ENCODE assay signal across 22 cellular contexts in genomic region chr18:58354791-58355190, GRCh38.
DNase-seq lines count a peak whose midpoint lies in the region; TF ChIP-seq lines count a peak whose summit lies in the region.
"Had no signal": no experiment of that assay in that cellular context is flagged by ENCODE, and none has a peak within 500 bp of the region (broad histone marks: within the 10 kb centered on the region; RNA-seq: fewer than 3 reads in every experiment).

No MANE protein-coding gene starts in this region.

- no peak overlapping the region for H3K4me2 ChIP-seq in Karpas-422 (ENCODE audit: low read depth, low read length, poor library complexity, severe bottlenecking)

- peaks cover 10% of the 10 kb centered on the region for H3K36me3 Mint-ChIP-seq in neural crest cell (ENCODE audit: low read depth)
- H3K36me3 Mint-ChIP-seq in type B pancreatic cell: peaks cover 37% of the 10 kb centered on the region
- peaks cover 53% of the 10 kb centered on the region for H3K36me3 Mint-ChIP-seq in nephron progenitor cell (ENCODE audit: low read depth)
- H3K36me3 Mint-ChIP-seq: CD14-positive monocyte had no signal

- TF ChIP-seq CTCF in neural crest cell (conservative IDR thresholded peaks at IDR 0.05): no peak
- TF ChIP-seq CTCF in type B pancreatic cell (conservative IDR thresholded peaks at IDR 0.05): no peak
- no peak for TF ChIP-seq CTCF in A673 (conservative IDR thresholded peaks at IDR 0.05; ENCODE audit: low read depth, low read length)
- TF ChIP-seq CTCF in nephron progenitor cell (IDR thresholded peaks at IDR 0.05): no peak

- H3K9ac ChIP-seq in HUES64 (ENCODE audit: low read depth, low read length) (no peak overlapping the region; the same call in 1 of the 2 replicates), Karpas-422 (ENCODE audit: low read length) (no peak overlapping the region)

- no peaks in the 10 kb centered on the region for H4K20me1 ChIP-seq in Karpas-422 (ENCODE audit: insufficient read depth, low read depth, low read length)

- H3K27ac ChIP-seq in HUES64 (ENCODE audit: low read depth, low read length) (peak overlapping the region; percentile 65; the same call in 1 of the 2 replicates), Karpas-422 (ENCODE audit: low read length) (no peak overlapping the region), A673 (ENCODE audit: low read depth, low read length, poor library complexity, severe bottlenecking) (no peak overlapping the region)
- H3K27ac ChIP-seq: Peyer's patch, SJCRH30 had no signal

- intact Hi-C loops in A673 (cut with micrococcal nuclease; ENCODE audit: unreplicated experiment): no loop called here

- no TSS peak for BruUV-seq in A673 (replicated peaks; lab: Mats Ljungman, UMichigan)

- H2AFZ ChIP-seq in Karpas-422 (ENCODE audit: low read length): no peak overlapping the region

- H3K27me3 Mint-ChIP-seq in neural crest cell (ENCODE audit: low read depth) (no peaks in the 10 kb centered on the region), type B pancreatic cell (no peaks in the 10 kb centered on the region), nephron progenitor cell (ENCODE audit: low read depth, poor library complexity) (no peaks in the 10 kb centered on the region)

- H3K27me3 ChIP-seq in HUES64 (ENCODE audit: insufficient read depth, low read length) (no peaks in the 10 kb centered on the region), Karpas-422 (ENCODE audit: low read length) (no peaks in the 10 kb centered on the region), A673 (replicated peaks; ENCODE audit: insufficient read depth, low read depth, low read length, poor library complexity) (no peaks in the 10 kb centered on the region)
- H3K27me3 ChIP-seq: BE2C, Peyer's patch, SJCRH30 had no signal

- no peak overlapping the region for H3K4me3 ChIP-seq in HUES64 (ENCODE audit: low read length)
- no peak overlapping the region for H3K4me3 ChIP-seq in Karpas-422 (ENCODE audit: low read length)
- H3K4me3 ChIP-seq in A673 (ENCODE audit: low read depth, low read length, poor library complexity, severe bottlenecking): no peak overlapping the region
- H3K4me3 ChIP-seq: Peyer's patch, SJCRH30 had no signal

- no peaks in the 10 kb centered on the region for H3K9me3 ChIP-seq in HUES64 (ENCODE audit: insufficient read depth, low read depth, low read length)
- no peaks in the 10 kb centered on the region for H3K9me3 ChIP-seq in Karpas-422 (ENCODE audit: low read length)
- H3K9me3 ChIP-seq in A673 (ENCODE audit: low read depth, low read length, poor library complexity, severe bottlenecking): no peaks in the 10 kb centered on the region
- H3K9me3 ChIP-seq: BE2C, Peyer's patch, SJCRH30 had no signal

- H3K9me2 ChIP-seq in Karpas-422 (replicated peaks; ENCODE audit: insufficient read depth, low read length): no peaks in the 10 kb centered on the region

- DNase-seq in ecto neural progenitor cell (ENCODE audit: low spot score) (peak; percentile 19), neural crest cell (ENCODE audit: low read depth, low spot score) (no peak), type B pancreatic cell (ENCODE audit: extremely low spot score, unreplicated experiment) (no peak), Karpas-422 (no peak), A673 (ENCODE audit: low spot score) (no peak), nephron progenitor cell (no peak)
- DNase-seq in activated CD4-positive, alpha-beta T cell treated with anti-CD3 and anti-CD28 coated beads for 4 hours: no peak
- DNase-seq: BE2C, HCEC 1CT, NCI-H1092, NCI-H1417 treated with DMSO at 0.1 percent for 48 hours, NCI-H1694 treated with DMSO at 0.1 percent for 48 hours, NCI-H2081 treated with DMSO at 0.1 percent for 48 hours, NCI-H2171, NCI-H226, NCI-H510A, NCI-H69, OCI-M1, Peyer's patch had no signal

- POLR2A ChIA-PET in A673 (lab: Charles Lee; ENCODE audit: low non-redundant PET): no interaction called here

- CTCF ChIA-PET in A673 (lab: Charles Lee): no interaction called here

- WGBS in HUES64: 93% methylated on average over 10 of the region's 10 CpGs

- peaks cover 32% of the 10 kb centered on the region for H3K4me1 ChIP-seq in HUES64 (ENCODE audit: insufficient read depth, low read length)
- H3K4me1 ChIP-seq in Karpas-422 (ENCODE audit: low read length): no peaks in the 10 kb centered on the region
- H3K4me1 ChIP-seq in A673 (ENCODE audit: insufficient read depth, low read length, poor library complexity, severe bottlenecking): no peaks in the 10 kb centered on the region
- H3K4me1 ChIP-seq: BE2C, Peyer's patch, SJCRH30 had no signal

- no peaks in the 10 kb centered on the region for H3K79me2 ChIP-seq in Karpas-422 (ENCODE audit: low read length)

- H3K4me1 Mint-ChIP-seq in neural crest cell: peaks cover 4% of the 10 kb centered on the region
- H3K4me1 Mint-ChIP-seq in type B pancreatic cell (ENCODE audit: unreplicated experiment): peaks cover 14% of the 10 kb centered on the region
- no peaks in the 10 kb centered on the region for H3K4me1 Mint-ChIP-seq in nephron progenitor cell
- H3K4me1 Mint-ChIP-seq: CD14-positive monocyte had no signal

- H3K27ac Mint-ChIP-seq in neural crest cell (ENCODE audit: unreplicated experiment): peak overlapping the region; percentile 27
- peak overlapping the region; percentile 76 for H3K27ac Mint-ChIP-seq in type B pancreatic cell
- no peak overlapping the region for H3K27ac Mint-ChIP-seq in nephron progenitor cell
- H3K27ac Mint-ChIP-seq: CD14-positive monocyte had no signal

- H3K4me3 Mint-ChIP-seq in neural crest cell (no peak overlapping the region), type B pancreatic cell (no peak overlapping the region), nephron progenitor cell (no peak overlapping the region)
- H3K4me3 Mint-ChIP-seq: CD14-positive monocyte had no signal

- no peaks in the 10 kb centered on the region for H3K9me3 Mint-ChIP-seq in neural crest cell
- H3K9me3 Mint-ChIP-seq in type B pancreatic cell: no peaks in the 10 kb centered on the region
- no peaks in the 10 kb centered on the region for H3K9me3 Mint-ChIP-seq in nephron progenitor cell
- H3K9me3 Mint-ChIP-seq: CD14-positive monocyte had no signal

- peaks cover 60% of the 10 kb centered on the region for H3K36me3 ChIP-seq in HUES64 (ENCODE audit: insufficient read depth, low read length)
- no peaks in the 10 kb centered on the region for H3K36me3 ChIP-seq in Karpas-422 (ENCODE audit: insufficient read depth, low read length)
- no peaks in the 10 kb centered on the region for H3K36me3 ChIP-seq in A673 (ENCODE audit: insufficient read depth, low read length, poor library complexity, severe bottlenecking)
- H3K36me3 ChIP-seq: BE2C, SJCRH30 had no signal
